14 cellular contexts compared by ENCODE assay signal in the genomic region with DNA sequence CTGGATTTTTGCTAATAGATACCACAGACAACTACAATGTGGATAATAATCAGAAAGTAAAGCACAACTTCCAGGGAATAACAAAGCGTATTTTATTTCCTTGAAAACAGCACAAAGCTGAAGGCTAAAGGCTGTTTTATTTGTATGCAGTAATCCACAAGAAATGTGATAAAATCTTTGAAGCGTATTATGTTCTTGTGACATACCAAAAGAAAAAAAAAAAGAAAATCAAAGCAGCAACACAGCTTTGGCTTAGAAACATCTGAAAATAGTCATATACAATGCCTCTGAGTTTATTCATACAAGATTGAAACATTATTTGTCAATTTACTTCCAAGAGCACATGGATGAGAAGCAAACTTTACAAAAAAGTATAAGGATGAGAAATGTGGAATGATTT.
"Had no signal": no experiment of that assay in that cellular context is flagged by ENCODE, and none has a peak within 500 bp of the region (broad histone marks: within the 10 kb centered on the region; RNA-seq: fewer than 3 reads in every experiment).

No MANE protein-coding gene starts in this region.

- ATAC-seq: activated CD8-positive, alpha-beta T cell treated with anti-CD3 and anti-CD28 coated beads, Interleukin-2, amount 10 ng/mL, durations not matched to agents 7 days and 5 days; activated T-cell treated with anti-CD3 and anti-CD28 coated beads, Interleukin-2, amount 50 U/mL, for 4 hours; stimulated activated naive B cell treated with anti-CD40 and anti-IgM and Interleukin-4, amounts not matched to agents 10 μg/mL and 1 μg/mL and 100 μg/mL, for 72 hours; T-cell; upper lobe of right lung had no signal

- H3K27me3 ChIP-seq: esophagus muscularis mucosa, upper lobe of right lung had no signal

- H3K9me3 ChIP-seq: esophagus muscularis mucosa, thoracic aorta, upper lobe of right lung had no signal

- H3K27ac ChIP-seq: coronary artery, esophagus muscularis mucosa, thoracic aorta, upper lobe of right lung had no signal

- H3K4me3 ChIP-seq: coronary artery, esophagus muscularis mucosa, lung, thoracic aorta, upper lobe of right lung had no signal

- H3K36me3 ChIP-seq: esophagus muscularis mucosa, thoracic aorta, upper lobe of right lung had no signal

- DNase-seq: activated B cell treated with CpG ODN at 0.5 μM for 24 hours; activated CD4-positive, alpha-beta T cell treated with anti-CD3 and anti-CD28 coated beads for 48 hours; activated CD8-positive, alpha-beta T cell treated with anti-CD3 and anti-CD28 coated beads, Interleukin-2, amount 10 ng/mL, durations not matched to agents 7 days and 5 days; activated naive CD4-positive, alpha-beta T cell treated with anti-CD3 and anti-CD28 coated beads for 36 hours; activated T-cell treated with anti-CD3 and anti-CD28 coated beads, Interleukin-2, amount 50 U/mL, for 4 hours; anterior cingulate cortex; foreskin melanocyte; stimulated activated naive B cell treated with anti-CD40 and anti-IgM and Interleukin-4, amounts not matched to agents 10 μg/mL and 1 μg/mL and 100 μg/mL, for 72 hours; T-cell; upper lobe of right lung had no signal

- H3K4me1 ChIP-seq: esophagus muscularis mucosa, upper lobe of right lung had no signal
